In the genomic region with DNA sequence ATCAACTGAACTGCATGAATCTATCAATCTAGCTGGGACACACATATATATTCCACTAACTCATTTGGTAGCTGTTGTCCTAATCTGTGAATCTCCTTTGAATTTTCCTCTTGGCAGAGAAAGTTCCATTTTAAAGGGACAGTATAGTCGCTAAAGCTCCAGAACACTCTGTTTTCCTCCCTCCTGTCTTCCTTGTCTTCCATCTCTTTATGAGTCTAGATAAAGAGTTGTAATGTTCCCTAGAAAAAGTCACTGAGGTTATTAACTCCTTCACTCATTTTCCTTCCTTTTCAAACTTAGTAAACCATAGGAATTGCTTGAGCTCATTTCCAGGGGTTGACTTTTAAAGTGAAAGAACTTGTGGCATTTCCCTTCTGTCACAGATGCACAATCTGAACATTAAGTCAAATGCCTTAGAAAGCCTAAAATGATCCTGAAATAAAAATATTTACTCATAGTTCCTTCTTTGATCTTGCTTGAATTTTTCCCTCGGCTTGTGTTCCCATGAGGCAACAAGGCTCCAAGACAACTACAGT, we compare ENCODE assay signal across 27 cellular contexts.
"Had no signal": no experiment of that assay in that cellular context is flagged by ENCODE, and none has a peak within 500 bp of the region (broad histone marks: within the 10 kb centered on the region; RNA-seq: fewer than 3 reads in every experiment).

No MANE protein-coding gene starts in this region.

- DNase-seq: activated CD4-positive, alpha-beta T cell treated with anti-CD3 and anti-CD28 coated beads for 1 hour; activated CD4-positive, alpha-beta T cell treated with anti-CD3 and anti-CD28 coated beads, Interleukin-2, amount 50 U/mL, for 4 hours; activated CD8-positive, alpha-beta memory T cell treated with anti-CD3 and anti-CD28 coated beads for 24 hours; activated CD8-positive, alpha-beta memory T cell treated with anti-CD3 and anti-CD28 coated beads, Interleukin-2, amount 50 U/mL, for 4 hours; activated naive CD4-positive, alpha-beta T cell; activated T-cell treated with anti-CD3 and anti-CD28 coated beads, Interleukin-2, amount 50 U/mL, for 24 hours; adrenal gland; effector memory CD4-positive, alpha-beta T cell; foreskin melanocyte; glutamatergic neuron; kidney glomerular epithelial cell; left lung; retina; spleen; stimulated activated CD4-positive, alpha-beta T cell treated with anti-CD3 and anti-CD28 coated beads, Interleukin-4, amount 100 ng/mL, for 24 hours; thyroid gland; WERI-Rb-1 had no signal

- H3K4me2 ChIP-seq: hepatocyte had no signal

- H3K27ac Mint-ChIP-seq: activated naive CD8-positive, alpha-beta T cell; activated T-cell treated with anti-CD3 and anti-CD28 coated beads, Interleukin-2, amount 50 U/mL, for 24 hours; activated T-helper 17 cell treated with anti-CD3 and anti-CD28 coated beads, Interleukin-2, amount 50 U/mL, for 72 hours; natural killer cell treated with Interleukin-12 subunit alpha and Interleukin-12 subunit beta and Interleukin-15 and Interleukin-18, amount 100 ng/mL, for 72 hours; progenitor cell of endocrine pancreas; T-helper 2 cell treated with Interferon-gamma antibody and Interleukin-4, amounts not matched to agents 5 μg/mL and 100 μg/mL, for 36 hours had no signal

- H3K36me3 Mint-ChIP-seq: natural killer cell treated with Interleukin-12 subunit alpha and Interleukin-12 subunit beta and Interleukin-15 and Interleukin-18, amount 100 ng/mL, for 72 hours had no signal

- H3K4me3 ChIP-seq: adrenal gland, ascending aorta, hepatocyte, left lung, lung, spleen, thyroid gland had no signal

- ATAC-seq: activated T-helper 17 cell treated with anti-CD3 and anti-CD28 coated beads, Interleukin-2, amount 50 U/mL, for 72 hours; esophagus mucosa; left lung; natural killer cell treated with Interleukin-12 subunit alpha and Interleukin-12 subunit beta and Interleukin-15 and Interleukin-18, amount 100 ng/mL, for 72 hours had no signal

- H3K4me1 ChIP-seq: ascending aorta had no signal

- H3K27me3 ChIP-seq: ascending aorta, thyroid gland had no signal

- H3K27ac ChIP-seq: adrenal gland, ascending aorta, hepatocyte, left lung, spleen, thyroid gland, WERI-Rb-1 had no signal

- H3K9me3 ChIP-seq: ascending aorta, left lung, thyroid gland had no signal

- H3K4me3 Mint-ChIP-seq: activated naive CD8-positive, alpha-beta T cell; activated T-cell treated with anti-CD3 and anti-CD28 coated beads, Interleukin-2, amount 50 U/mL, for 24 hours; activated T-helper 17 cell treated with anti-CD3 and anti-CD28 coated beads, Interleukin-2, amount 50 U/mL, for 72 hours; central memory CD8-positive, alpha-beta T cell; natural killer cell treated with Interleukin-12 subunit alpha and Interleukin-12 subunit beta and Interleukin-15 and Interleukin-18, amount 100 ng/mL, for 72 hours; T-helper 2 cell treated with Interferon-gamma antibody and Interleukin-4, amounts not matched to agents 5 μg/mL and 100 μg/mL, for 36 hours had no signal

- H3K9me3 Mint-ChIP-seq: activated T-helper 17 cell treated with anti-CD3 and anti-CD28 coated beads, Interleukin-2, amount 50 U/mL, for 72 hours; central memory CD8-positive, alpha-beta T cell; natural killer cell treated with Interleukin-12 subunit alpha and Interleukin-12 subunit beta and Interleukin-15 and Interleukin-18, amount 100 ng/mL, for 72 hours had no signal

- H3K79me2 ChIP-seq: hepatocyte had no signal

- H3K36me3 ChIP-seq: adrenal gland, ascending aorta, left lung, spleen, thyroid gland, WERI-Rb-1 had no signal

- H3K4me1 Mint-ChIP-seq: activated T-helper 17 cell treated with anti-CD3 and anti-CD28 coated beads, Interleukin-2, amount 50 U/mL, for 72 hours had no signal

- H2AFZ ChIP-seq: hepatocyte had no signal
